9 cellular contexts compared by ENCODE assay signal in the genomic region with DNA sequence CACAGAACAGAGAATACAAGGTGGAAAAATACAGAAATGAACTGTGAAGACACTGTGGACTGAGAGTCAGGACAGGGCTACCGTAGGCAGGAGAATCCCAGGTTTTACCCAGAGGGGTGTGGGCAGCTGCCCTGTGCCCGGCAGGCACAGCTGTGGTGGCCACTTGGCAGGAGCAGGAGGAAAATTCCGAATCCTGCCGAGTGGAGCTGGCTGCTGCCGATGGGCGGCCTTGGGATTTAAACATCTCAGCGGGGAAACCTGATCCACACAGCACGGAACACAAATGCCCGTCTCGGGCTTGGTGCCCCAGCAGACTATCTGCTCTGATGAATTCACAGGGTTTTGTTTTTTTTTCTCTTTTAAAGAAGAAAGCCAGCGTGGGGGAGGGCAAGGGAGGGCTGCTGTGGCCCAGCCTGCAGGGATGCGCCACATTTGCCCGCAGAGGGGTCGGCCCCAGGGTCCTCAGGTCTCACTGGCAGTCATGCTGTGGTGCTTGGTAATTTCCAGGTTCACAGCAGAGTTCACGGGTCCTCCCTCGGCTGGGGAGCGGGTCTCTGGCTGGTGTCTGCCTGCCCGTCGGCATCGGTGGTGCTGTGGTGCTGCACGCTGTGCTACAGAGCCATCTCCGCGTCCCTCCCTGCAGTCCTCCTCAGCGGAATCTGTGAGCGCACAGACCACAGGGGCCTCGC. TPM values are rescaled to one million over a fixed set of nuclear protein-coding genes. Genes with fewer than 3 reads are reported as not detected.
DNase-seq lines count a peak whose midpoint lies in the region; ATAC-seq, FAIRE-seq and TF ChIP-seq lines count a peak whose summit lies in the region.
"Had no signal": no experiment of that assay in that cellular context is flagged by ENCODE, and none has a peak within 500 bp of the region (broad histone marks: within the 10 kb centered on the region; RNA-seq: fewer than 3 reads in every experiment).

No MANE protein-coding gene starts in this region.

- H2BK120ac ChIP-seq in H9 (ENCODE audit: low read depth, low read length, poor library complexity, severe bottlenecking): no peak overlapping the region

- H3K4me1 ChIP-seq in H9 (ENCODE audit: insufficient read depth, low read length) (peaks cover 6% of the 10 kb centered on the region; the same call in 1 of the 2 replicates), OCI-LY7 (ENCODE audit: insufficient read depth, low read length, poor library complexity, severe bottlenecking) (peaks cover 53% of the 10 kb centered on the region), endodermal cell (ENCODE audit: control insufficient read depth, insufficient read depth, low read length) (peaks cover 3% of the 10 kb centered on the region), psoas muscle (peaks cover 90% of the 10 kb centered on the region)

- H3K36me3 Mint-ChIP-seq in H9 (ENCODE audit: insufficient read depth in 1 of 3, low read depth in 3 of 3): peaks cover 3 to 8% (median 5%) of the 10 kb centered on the region in 3 experiments; a peak in 4 of 7 replicates
- H3K36me3 Mint-ChIP-seq in endodermal cell (ENCODE audit: low read depth): peaks cover 6% of the 10 kb centered on the region

- H3K27ac ChIP-seq in H9 (ENCODE audit: insufficient read length, low read depth, low read length): no peak overlapping the region
- H3K27ac ChIP-seq in OCI-LY7 (ENCODE audit: low read depth, low read length, poor library complexity, severe bottlenecking): no peak overlapping the region
- H3K27ac ChIP-seq in endodermal cell (ENCODE audit: low read depth, low read length): peak overlapping the region; percentile 44
- H3K27ac ChIP-seq in psoas muscle: peak overlapping the region; percentile 85

- H3K18ac ChIP-seq in H9 (ENCODE audit: insufficient read length, low read depth, low read length): no peak overlapping the region

- peaks cover 4% of the 10 kb centered on the region for H3K79me1 ChIP-seq in H9 (ENCODE audit: insufficient read depth, low read depth, low read length, poor library complexity, severe bottlenecking)

- no peak overlapping the region for H3K4ac ChIP-seq in H9 (ENCODE audit: low read depth, low read length)

- H2BK12ac ChIP-seq in H9 (ENCODE audit: insufficient read length, low read depth, low read length): no peak overlapping the region

- H3K9me3 Mint-ChIP-seq in H9: no peaks in the 10 kb centered on the region
- H3K9me3 Mint-ChIP-seq in endodermal cell: no peaks in the 10 kb centered on the region

- H3K4me3 ChIP-seq in OCI-LY7 (ENCODE audit: low read depth, low read length, poor library complexity, severe bottlenecking): no peak overlapping the region
- H3K4me3 ChIP-seq in endodermal cell (ENCODE audit: low read length): no peak overlapping the region
- peak overlapping the region; percentile 26 for H3K4me3 ChIP-seq in psoas muscle

- no peaks in the 10 kb centered on the region for H4K20me1 ChIP-seq in H9 (ENCODE audit: control insufficient read depth, insufficient read depth, insufficient read length)
- peaks cover 11% of the 10 kb centered on the region for H4K20me1 ChIP-seq in OCI-LY7 (ENCODE audit: insufficient read depth, low read length)

- no peaks in the 10 kb centered on the region; the same call in 1 of the 2 replicates for H3K79me2 ChIP-seq in H9 (ENCODE audit: insufficient read depth, low read length)
- H3K79me2 ChIP-seq in OCI-LY7 (ENCODE audit: insufficient read depth, low read depth, low read length): peaks cover 13% of the 10 kb centered on the region; the same call in 1 of the 2 replicates

- no peak overlapping the region for H3T11ph ChIP-seq in H9 (ENCODE audit: low read length)

- H3K4me2 ChIP-seq in H9 (ENCODE audit: insufficient read depth, insufficient read length, low read length) (no peak overlapping the region), OCI-LY7 (ENCODE audit: low read length) (peak overlapping the region; percentile 92; the same call in 1 of the 2 replicates)

- H3K56ac ChIP-seq in H9 (ENCODE audit: insufficient read length, low read depth, low read length): no peak overlapping the region

- H2AK5ac ChIP-seq in H9 (ENCODE audit: insufficient read length, low read length): no peak overlapping the region

- H3K4me3 Mint-ChIP-seq in H9 (no peak overlapping the region), endodermal cell (no peak overlapping the region)

- no peak overlapping the region for H2BK20ac ChIP-seq in H9 (ENCODE audit: low read depth, low read length, poor library complexity, severe bottlenecking)

- BruUV-seq in OCI-LY7 (replicated peaks; lab: Mats Ljungman, UMichigan): no TSS peak

- H3K27me3 Mint-ChIP-seq in H9 (ENCODE audit: low read depth) (peaks cover 4% of the 10 kb centered on the region; the same call in 1 of the 2 replicates), endodermal cell (ENCODE audit: insufficient read depth) (no peaks in the 10 kb centered on the region)

- intact Hi-C loops in OCI-LY7 (cut with micrococcal nuclease; ENCODE audit: unreplicated experiment): no loop called here
- intact Hi-C loops in psoas muscle (cut with DNase I): loop anchor here in 1 of 2 donors (2.0 kb wide), 1 partner anchor 29 kb away; a partner anchor contains a TSS

- H3K23ac ChIP-seq in H9 (ENCODE audit: insufficient read length, low read depth, low read length): no peak overlapping the region

- H4K8ac ChIP-seq in H9 (replicated peaks; ENCODE audit: insufficient read length, low read depth, low read length): no peak overlapping the region

- no peak overlapping the region for H4K5ac ChIP-seq in H9 (ENCODE audit: insufficient read length, low read depth, low read length)

- H3K27ac Mint-ChIP-seq in H9: peak overlapping the region in 2 of 3 experiments; percentile 20 to 39; a peak in 1 of 7 replicates
- H3K27ac Mint-ChIP-seq in endodermal cell: no peak overlapping the region

- no peak for FAIRE-seq in D721Med (lab: Jason Lieb, UNC)

- CTCF ChIA-PET in OCI-LY7 (lab: Charles Lee; ENCODE audit: unreplicated experiment): no interaction called here

- H3K27me3 ChIP-seq in H9 (ENCODE audit: insufficient read depth, low read length): no peaks in the 10 kb centered on the region
- no peaks in the 10 kb centered on the region for H3K27me3 ChIP-seq in endodermal cell (ENCODE audit: control insufficient read depth, insufficient read depth, low read length, poor library complexity, severe bottlenecking)
- H3K27me3 ChIP-seq in psoas muscle (ENCODE audit: insufficient read depth in 3 of 3, low read length in 2 of 3): no peaks in the 10 kb centered on the region

- H3K9me2 ChIP-seq in OCI-LY7 (ENCODE audit: insufficient read depth, low read length): no peaks in the 10 kb centered on the region

- H3K4me1 Mint-ChIP-seq in H9 (peaks cover 26 to 39% of the 10 kb centered on the region in 2 experiments), endodermal cell (peaks cover 25% of the 10 kb centered on the region)

- H2BK15ac ChIP-seq in H9 (ENCODE audit: low read depth, low read length): no peak overlapping the region

- H2BK5ac ChIP-seq in H9 (ENCODE audit: insufficient read length, low read length): no peak overlapping the region

- TF ChIP-seq CTCF in H9 (conservative IDR thresholded peaks at IDR 0.05) (no peak), OCI-LY7 (conservative IDR thresholded peaks at IDR 0.05; ENCODE audit: low read length) (no peak), endodermal cell (conservative IDR thresholded peaks at IDR 0.05) (no peak), psoas muscle (IDR thresholded peaks at IDR 0.05) (no peak), D721Med (IDR thresholded peaks at IDR 0.05; ENCODE audit: insufficient read depth, missing control alignments) (no peak)

- H3K36me3 ChIP-seq in OCI-LY7 (ENCODE audit: insufficient read depth, low read length): peaks cover 5% of the 10 kb centered on the region; the same call in 1 of the 2 replicates
- peaks cover 3% of the 10 kb centered on the region for H3K36me3 ChIP-seq in endodermal cell (ENCODE audit: control insufficient read depth, insufficient read depth, low read length)
- H3K36me3 ChIP-seq in psoas muscle (ENCODE audit: insufficient read depth in 1 of 2, low read depth in 1 of 2): peaks cover 0 to 3% of the 10 kb centered on the region in 2 donors

- H3K9ac ChIP-seq in H9 (ENCODE audit: extremely low read depth, insufficient read length, low read length) (no peak overlapping the region), endodermal cell (ENCODE audit: extremely low read depth, low read length, poor library complexity, severe bottlenecking) (no peak overlapping the region)

- POLR2A ChIA-PET in OCI-LY7 (lab: Charles Lee): interaction anchor here (1.5 kb wide), 1 partner anchor 28 kb away, joined by 3 read pairs; a partner anchor contains a TSS

- H3K23me2 ChIP-seq in H9 (ENCODE audit: insufficient read length, low read depth, low read length, poor library complexity, severe bottlenecking): no peaks in the 10 kb centered on the region

- H3K14ac ChIP-seq in H9 (ENCODE audit: insufficient read depth, low read length): no peak overlapping the region

- DNase-seq in H9: no peak
- no peak for DNase-seq in OCI-LY7 (ENCODE audit: low spot score)
- DNase-seq in endodermal cell: peak; percentile 30
- DNase-seq in psoas muscle: peak; percentile 63 to 83
- no peak for DNase-seq in HUDEP-2 (lab: John Stamatoyannopoulos, UW; ENCODE audit: unreplicated experiment in 76 of 76)
- DNase-seq in D721Med (ENCODE audit: insufficient read length, low spot score): no peak
- DNase-seq: GDM1 had no signal

- ATAC-seq in psoas muscle (peak; percentile 28 to 65 (median 46)), HG02623 (IDR thresholded peaks at IDR 0.05; ENCODE audit: unreplicated experiment) (no peak), GM19452 (IDR thresholded peaks at IDR 0.05; ENCODE audit: unreplicated experiment) (no peak)

- H3K9me3 ChIP-seq in H9 (ENCODE audit: control insufficient read depth, low read depth, low read length): no peaks in the 10 kb centered on the region
- H3K9me3 ChIP-seq in OCI-LY7 (ENCODE audit: low read length): no peaks in the 10 kb centered on the region
- H3K9me3 ChIP-seq in endodermal cell (ENCODE audit: control insufficient read depth, low read length): no peaks in the 10 kb centered on the region
- no peaks in the 10 kb centered on the region for H3K9me3 ChIP-seq in psoas muscle

- H4K91ac ChIP-seq in H9 (ENCODE audit: insufficient read length, low read depth, low read length): no peak overlapping the region

- no peak overlapping the region for H2AFZ ChIP-seq in H9 (ENCODE audit: low read length)
- no peak overlapping the region for H2AFZ ChIP-seq in OCI-LY7 (ENCODE audit: low read length)

- no CpG with 5 or more reads among the region's 26 CpGs for WGBS in H9 (ENCODE audit: extremely low coverage, insufficient read length, low lambda C conversion rate)
- 92 to 93% methylated on average over 24 to 26 of the region's 26 CpGs for WGBS in endodermal cell (ENCODE audit: insufficient coverage in 1 of 2, insufficient read length in 1 of 2), 2 experiments
- WGBS in psoas muscle, 3 donors: 41 to 44% (median 42%) methylated on average over 26 of the region's 26 CpGs

RNA-seq across cellular contexts. Expression of a gene that starts 28.0 kb away (rescaled TPM):
- total RNA-seq in H9 (2021) (37.0 and 38.2 TPM in 2 replicates), OCI-LY7 (2022) (19.1 and 19.5 TPM in 2 replicates), endodermal cell (10 to 100 TPM; 51.5 to 55.9 TPM), psoas muscle (10 to 100 TPM; 10.3 to 16.4 (median 13.2) TPM)
- total RNA-seq in OCI-LY7 (2014; rRNA removed; shearing (Covaris generic)): 6.7 and 7.2 TPM in 2 replicates
- polyA plus RNA-seq in endodermal cell (2013, experiment 1 of 2): 32.8 TPM
- 30.6 TPM for polyA plus RNA-seq in endodermal cell (2013, experiment 2 of 2)
- polyA plus RNA-seq in psoas muscle: 10 to 100 TPM in 1 of 3 donors, 1 to 10 TPM in 2; 7.4 to 12.4 (median 9.7) TPM

RNA-seq across cellular contexts. Expression of a gene that starts 29.0 kb away (rescaled TPM):
- total RNA-seq in H9 (2021): 85.5 TPM in 2 replicates
- 24.3 and 33.2 TPM in 2 replicates for total RNA-seq in OCI-LY7 (2014; rRNA removed; shearing (Covaris generic))
- total RNA-seq in OCI-LY7 (2022): 38.9 and 39.0 TPM in 2 replicates
- total RNA-seq in endodermal cell: 10 to 100 TPM; 76.8 to 77.0 TPM
- polyA plus RNA-seq in endodermal cell (2013, experiment 1 of 2): 76.9 TPM
- polyA plus RNA-seq in endodermal cell (2013, experiment 2 of 2): 77.1 TPM
- 10 to 100 TPM; 16.0 to 26.6 (median 21.6) TPM for total RNA-seq in psoas muscle
- 10 to 100 TPM; 18.2 to 85.6 (median 27.1) TPM for polyA plus RNA-seq in psoas muscle

RNA-seq across cellular contexts. Expression of a gene that starts 31.1 kb away (rescaled TPM):
- total RNA-seq in H9 (2021): 143 and 148 TPM in 2 replicates
- 107 and 108 TPM in 2 replicates for total RNA-seq in OCI-LY7 (2014; rRNA removed; shearing (Covaris generic))
- total RNA-seq in OCI-LY7 (2022): 119 and 128 TPM in 2 replicates
- total RNA-seq in endodermal cell: 10 to 100 TPM; 70.7 to 76.9 TPM
- 48.1 TPM for polyA plus RNA-seq in endodermal cell (2013, experiment 1 of 2)
- polyA plus RNA-seq in endodermal cell (2013, experiment 2 of 2): 46.4 TPM
- 10 to 100 TPM in 1 of 4 donors, 1 to 10 TPM in 3; 5.6 to 10.3 (median 7.7) TPM for total RNA-seq in psoas muscle
- polyA plus RNA-seq in psoas muscle: 10 to 100 TPM in 1 of 3 donors, 1 to 10 TPM in 2; 5.9 to 12.8 (median 6.4) TPM

RNA-seq across cellular contexts. Expression of a gene that starts 32.7 kb away (rescaled TPM):
- total RNA-seq in H9 (2021): 19.0 and 20.2 TPM in 2 replicates
- total RNA-seq in OCI-LY7 (2014; rRNA removed; shearing (Covaris generic)): 0.13 and 1.3 TPM in 2 replicates
- 0.57 and 1.2 TPM in 2 replicates for total RNA-seq in OCI-LY7 (2022)
- total RNA-seq in endodermal cell: 10 to 100 TPM; 12.7 to 13.3 TPM
- polyA plus RNA-seq in endodermal cell (2013, experiment 1 of 2): 10.3 TPM
- 9.6 TPM for polyA plus RNA-seq in endodermal cell (2013, experiment 2 of 2)
- 1 to 10 TPM in 2 of 4 donors, under 1 TPM in 2; 0.60 to 3.7 (median 1.2) TPM for total RNA-seq in psoas muscle
- 1 to 10 TPM in 1 of 3 donors, under 1 TPM in 2; 0.31 to 1.2 (median 0.53) TPM for polyA plus RNA-seq in psoas muscle

Comparison
In these comparisons a context has a peak if more than half of its experiments do, and no peak if none do; other contexts are left out.
1. DNase-seq: peak in endodermal cell (single experiment) and psoas muscle (2 of 2); none in H9 (single experiment), OCI-LY7 (single experiment), HUDEP-2 (0 of 76) and D721Med (single experiment).
2. H3K27ac ChIP-seq: peak in endodermal cell (single experiment) and psoas muscle (single experiment); none in H9 (single experiment) and OCI-LY7 (single experiment).
3. ATAC-seq: peak in psoas muscle (4 of 4); none in HG02623 (single experiment) and GM19452 (single experiment).
4. RNA of a gene that starts 31.1 kb away (total RNA-seq): 143 to 148 TPM in H9, 107 to 128 TPM in OCI-LY7 and 70.7 to 76.9 TPM in endodermal cell; 5.6 to 10.3 TPM in psoas muscle; every median in the first group is over 4 times any median in the second.